In the genomic region with DNA sequence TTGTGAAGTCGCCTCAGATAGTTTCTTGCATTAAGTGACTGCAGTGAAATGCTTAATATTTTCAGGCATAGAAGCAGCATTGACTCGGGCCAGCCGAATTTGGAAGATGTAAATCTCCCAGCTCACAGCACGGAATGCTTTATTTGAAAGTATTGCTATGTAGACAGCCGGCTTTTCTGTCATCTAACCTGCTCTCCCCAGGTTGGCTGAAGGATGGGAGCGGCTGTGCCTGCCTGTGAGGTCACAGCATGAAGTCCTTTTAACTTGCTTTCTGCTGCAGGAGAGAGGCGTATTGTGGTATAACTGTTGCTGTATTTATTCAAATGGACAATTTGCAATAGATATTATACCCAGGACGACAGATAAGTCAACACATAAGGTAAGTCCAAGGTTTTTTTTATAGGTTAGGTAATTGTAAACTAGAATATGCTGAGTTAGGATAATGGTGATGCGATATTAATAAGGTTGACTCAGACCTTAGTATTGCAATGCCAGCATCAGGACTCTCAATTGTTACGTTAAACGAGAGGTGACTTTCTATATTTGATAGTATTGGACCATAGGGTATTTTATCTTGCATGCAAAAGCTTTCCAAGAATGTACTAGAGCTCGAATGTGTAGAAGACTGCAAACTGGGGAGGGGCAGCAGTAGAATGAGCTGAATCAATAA, we compare ENCODE assay signal across 17 cellular contexts.
DNase-seq lines count a peak whose midpoint lies in the region; ATAC-seq and TF ChIP-seq lines count a peak whose summit lies in the region.
"Had no signal": no experiment of that assay in that cellular context is flagged by ENCODE, and none has a peak within 500 bp of the region (broad histone marks: within the 10 kb centered on the region; RNA-seq: fewer than 3 reads in every experiment).

No MANE protein-coding gene starts in this region.

- no peak for TF ChIP-seq CTCF in smooth muscle cell (IDR thresholded peaks at IDR 0.05; ENCODE audit: borderline replicate concordance, insufficient read depth, poor library complexity, severe bottlenecking)
- TF ChIP-seq CTCF in suprapubic skin (IDR thresholded peaks at IDR 0.05): no peak

- H3K27me3 ChIP-seq in iPS-20b (ENCODE audit: insufficient read depth, low read length) (no peaks in the 10 kb centered on the region), smooth muscle cell (ENCODE audit: low read depth) (peaks cover 8% of the 10 kb centered on the region), suprapubic skin (no peaks in the 10 kb centered on the region)
- H3K27me3 ChIP-seq: BLaER1 treated with 17β-estradiol and CSF1 and Interleukin-3, amounts not matched to agents 10 nM and 100 nM; pancreas had no signal

- H3K9ac ChIP-seq in iPS-20b (ENCODE audit: low read depth, low read length) (no peak overlapping the region), smooth muscle cell (ENCODE audit: low read depth) (no peak overlapping the region)
- H3K9ac ChIP-seq: BLaER1 treated with 17β-estradiol and CSF1 and Interleukin-3, amounts not matched to agents 10 nM and 100 nM had no signal

- H3K4me1 ChIP-seq in iPS-20b (ENCODE audit: insufficient read depth, low read length): peaks cover 15% of the 10 kb centered on the region
- H3K4me1 ChIP-seq in smooth muscle cell (ENCODE audit: low read depth): peaks cover 5% of the 10 kb centered on the region
- no peaks in the 10 kb centered on the region for H3K4me1 ChIP-seq in suprapubic skin
- H3K4me1 ChIP-seq: BLaER1 treated with 17β-estradiol and CSF1 and Interleukin-3, amounts not matched to agents 10 nM and 100 nM; pancreas had no signal

- DNase-seq in NCI-H1417 (lab: John Stamatoyannopoulos, UW): peak; percentile 41 to 74 (median 53)
- DNase-seq in NCI-H1417 treated with DMSO at 0.1 percent for 48 hours (lab: John Stamatoyannopoulos, UW): no peak
- DNase-seq in smooth muscle cell (lab: John Stamatoyannopoulos, UW; ENCODE audit: unreplicated experiment): no peak
- no peak for DNase-seq in suprapubic skin (ENCODE audit: low spot score in 2 of 2)
- DNase-seq in OCI-M2 (lab: John Stamatoyannopoulos, UW; ENCODE audit: unreplicated experiment): no peak
- DNase-seq: activated CD4-positive, alpha-beta T cell treated with anti-CD3 and anti-CD28 coated beads, Interleukin-2, amount 50 U/mL, for 1 hour; KBM-7; MV-4-11; NCI-H2029 treated with DMSO at 0.1 percent for 48 hours; pancreas; RPMI8226 had no signal

- H3K36me3 ChIP-seq in iPS-20b (ENCODE audit: insufficient read depth, low read depth, low read length) (no peaks in the 10 kb centered on the region), smooth muscle cell (ENCODE audit: low read depth) (no peaks in the 10 kb centered on the region), suprapubic skin (no peaks in the 10 kb centered on the region)
- H3K36me3 ChIP-seq: BLaER1 treated with 17β-estradiol and CSF1 and Interleukin-3, amounts not matched to agents 10 nM and 100 nM; pancreas had no signal

- whole genome bisulfite sequencing in smooth muscle cell (ENCODE audit: low lambda C conversion rate): 47% methylated on average over 12 of the region's 12 CpGs
- 75% methylated on average over 12 of the region's 12 CpGs for WGBS in suprapubic skin

- TF ChIP-seq EP300 in suprapubic skin (IDR thresholded peaks at IDR 0.05): no peak

- H3K27ac ChIP-seq in angular gyrus (ENCODE audit: low read depth, low read length) (peak overlapping the region; percentile 23), iPS-20b (ENCODE audit: low read length) (no peak overlapping the region), smooth muscle cell (ENCODE audit: low read depth) (no peak overlapping the region), suprapubic skin (no peak overlapping the region)
- H3K27ac ChIP-seq: 22Rv1; BLaER1 treated with 17β-estradiol and CSF1 and Interleukin-3, amounts not matched to agents 10 nM and 100 nM; HL-60; pancreas had no signal

- no peak for TF ChIP-seq POLR2A in suprapubic skin (IDR thresholded peaks at IDR 0.05)

- H3K4me2 ChIP-seq in smooth muscle cell: no peak overlapping the region
- H3K4me2 ChIP-seq: BLaER1 treated with 17β-estradiol and CSF1 and Interleukin-3, amounts not matched to agents 10 nM and 100 nM had no signal

- no peak for ATAC-seq in GM18868 (IDR thresholded peaks at IDR 0.05; ENCODE audit: unreplicated experiment)
- ATAC-seq: pancreas had no signal

- no peaks in the 10 kb centered on the region for H3K79me2 ChIP-seq in smooth muscle cell (ENCODE audit: low read depth)

- peak overlapping the region; percentile 46 for H3K4me3 ChIP-seq in iPS-20b (ENCODE audit: low read length)
- no peak overlapping the region for H3K4me3 ChIP-seq in smooth muscle cell
- H3K4me3 ChIP-seq in suprapubic skin: no peak overlapping the region
- H3K4me3 ChIP-seq: BLaER1 treated with 17β-estradiol and CSF1 and Interleukin-3, amounts not matched to agents 10 nM and 100 nM; pancreas had no signal

- H3F3A ChIP-seq in smooth muscle cell (ENCODE audit: low read depth): no peaks in the 10 kb centered on the region

- H4K20me1 ChIP-seq in smooth muscle cell (ENCODE audit: low read depth): no peaks in the 10 kb centered on the region
- H4K20me1 ChIP-seq: BLaER1 treated with 17β-estradiol and CSF1 and Interleukin-3, amounts not matched to agents 10 nM and 100 nM had no signal

- H3K9me3 ChIP-seq in iPS-20b (ENCODE audit: insufficient read depth, low read depth, low read length): no peaks in the 10 kb centered on the region
- no peaks in the 10 kb centered on the region for H3K9me3 ChIP-seq in smooth muscle cell (replicated peaks; ENCODE audit: low read depth)
- no peaks in the 10 kb centered on the region for H3K9me3 ChIP-seq in suprapubic skin
- H3K9me3 ChIP-seq: BLaER1 treated with 17β-estradiol and CSF1 and Interleukin-3, amounts not matched to agents 10 nM and 100 nM; pancreas had no signal

- peak overlapping the region; percentile 7 for H2AFZ ChIP-seq in smooth muscle cell (ENCODE audit: low read depth)

Comparison
In these comparisons a context has a peak if more than half of its experiments do, and no peak if none do; other contexts are left out.
1. DNase-seq: peak in NCI-H1417 (3 of 3); none in NCI-H1417 treated with DMSO at 0.1 percent for 48 hours (single experiment), smooth muscle cell (single experiment), suprapubic skin (0 of 2) and OCI-M2 (single experiment).